In the genomic region with DNA sequence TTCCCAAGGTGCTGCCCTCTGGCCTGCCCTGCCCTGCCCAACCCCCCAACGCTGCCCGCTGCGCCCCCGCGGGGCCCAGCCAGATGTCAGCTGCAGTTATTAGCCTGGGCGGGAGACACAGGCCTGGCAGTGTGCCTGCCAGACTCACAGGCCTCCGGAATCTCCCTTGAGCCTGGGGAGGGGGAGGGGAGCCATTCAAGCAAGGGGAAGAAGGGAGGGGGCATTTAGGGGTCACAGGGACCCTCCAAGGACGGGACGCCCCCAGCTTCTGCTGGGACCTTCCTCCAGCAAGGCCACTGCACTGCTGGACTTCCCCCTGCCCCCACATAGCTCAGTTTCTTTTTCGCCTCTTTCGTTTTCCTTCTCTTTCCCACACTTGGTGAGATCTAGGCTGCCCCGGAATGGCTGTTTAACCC, we compare ENCODE assay signal across 8 cellular contexts. TPM values are rescaled to one million over a fixed set of nuclear protein-coding genes. Genes with fewer than 3 reads are reported as not detected.
A peak's percentile ranks its signal among the peaks of the same experiment; 100 is the strongest.
DNase-seq lines count a peak whose midpoint lies in the region; ATAC-seq lines count a peak whose summit lies in the region.

No MANE protein-coding gene starts in this region.

- no peaks in the 10 kb centered on the region for H3K9me3 Mint-ChIP-seq in activated T-helper 2 cell treated with anti-CD3 and anti-CD28 coated beads, Interferon-gamma antibody, Interleukin-2, Interleukin-4, amounts not matched to agents 10 μg/mL and 5 μg/mL and 100 μg/mL, durations not matched to agents 14 hours and 24 hours and 36 hours

- ATAC-seq in HG03095 (IDR thresholded peaks at IDR 0.05; ENCODE audit: unreplicated experiment) (no peak), HG02610 (IDR thresholded peaks at IDR 0.05; ENCODE audit: unreplicated experiment) (no peak)

- H3K36me3 Mint-ChIP-seq in activated T-helper 2 cell treated with anti-CD3 and anti-CD28 coated beads, Interferon-gamma antibody, Interleukin-2, Interleukin-4, amounts not matched to agents 10 μg/mL and 5 μg/mL and 100 μg/mL, durations not matched to agents 14 hours and 24 hours and 36 hours (ENCODE audit: low read depth) = peaks cover 19% of the 10 kb centered on the region

- peak overlapping the region; percentile 88 for H3K4me3 Mint-ChIP-seq in activated T-helper 2 cell treated with anti-CD3 and anti-CD28 coated beads, Interferon-gamma antibody, Interleukin-2, Interleukin-4, amounts not matched to agents 10 μg/mL and 5 μg/mL and 100 μg/mL, durations not matched to agents 14 hours and 24 hours and 36 hours (ENCODE audit: low read depth)

- H3K27ac Mint-ChIP-seq in activated T-helper 2 cell treated with anti-CD3 and anti-CD28 coated beads, Interferon-gamma antibody, Interleukin-2, Interleukin-4, amounts not matched to agents 10 μg/mL and 5 μg/mL and 100 μg/mL, durations not matched to agents 14 hours and 24 hours and 36 hours = peak overlapping the region; percentile 94

- peak; percentile 61 for DNase-seq in activated naive CD4-positive, alpha-beta T cell treated with Interleukin-2 at 50 U/mL for 16 hours
- no peak for DNase-seq in activated naive CD4-positive, alpha-beta T cell (lab: John Stamatoyannopoulos, UW)
- DNase-seq in NCI-H1694 treated with DMSO at 0.1 percent for 48 hours (lab: John Stamatoyannopoulos, UW) = peak; percentile 21
- no peak for DNase-seq in activated T-helper 2 cell treated with anti-CD3 and anti-CD28 coated beads, Interferon-gamma antibody, Interleukin-2, Interleukin-4, amounts not matched to agents 10 μg/mL and 5 μg/mL and 100 μg/mL, durations not matched to agents 14 hours and 24 hours and 36 hours (ENCODE audit: low spot score)
- DNase-seq in glomerular visceral epithelial cell (ENCODE audit: extremely low spot score) = peak; percentile 89
- peak; percentile 45 for DNase-seq in occipital lobe (lab: John Stamatoyannopoulos, UW)

- intact Hi-C loops in activated T-helper 2 cell treated with anti-CD3 and anti-CD28 coated beads, Interferon-gamma antibody, Interleukin-2, Interleukin-4, amounts not matched to agents 10 μg/mL and 5 μg/mL and 100 μg/mL, durations not matched to agents 14 hours and 24 hours and 36 hours (cut with micrococcal nuclease) = no loop called here

- no peaks in the 10 kb centered on the region for H3K27me3 Mint-ChIP-seq in activated T-helper 2 cell treated with anti-CD3 and anti-CD28 coated beads, Interferon-gamma antibody, Interleukin-2, Interleukin-4, amounts not matched to agents 10 μg/mL and 5 μg/mL and 100 μg/mL, durations not matched to agents 14 hours and 24 hours and 36 hours (ENCODE audit: low read depth)

- H3K4me1 Mint-ChIP-seq in activated T-helper 2 cell treated with anti-CD3 and anti-CD28 coated beads, Interferon-gamma antibody, Interleukin-2, Interleukin-4, amounts not matched to agents 10 μg/mL and 5 μg/mL and 100 μg/mL, durations not matched to agents 14 hours and 24 hours and 36 hours (ENCODE audit: low read depth) = peaks cover 17% of the 10 kb centered on the region

RNA-seq across cellular contexts. Expression of gene JUNB, which starts 2.6 kb away (rescaled TPM):
- total RNA-seq in activated T-helper 2 cell treated with anti-CD3 and anti-CD28 coated beads, Interferon-gamma antibody, Interleukin-2, Interleukin-4, amounts not matched to agents 10 μg/mL and 5 μg/mL and 100 μg/mL, durations not matched to agents 14 hours and 24 hours and 36 hours = 333 and 351 TPM in 2 replicates
- 22.6 TPM for total RNA-seq in occipital lobe

RNA-seq across cellular contexts. Expression of gene PRDX2, which starts 12.9 kb away (rescaled TPM):
- total RNA-seq in activated T-helper 2 cell treated with anti-CD3 and anti-CD28 coated beads, Interferon-gamma antibody, Interleukin-2, Interleukin-4, amounts not matched to agents 10 μg/mL and 5 μg/mL and 100 μg/mL, durations not matched to agents 14 hours and 24 hours and 36 hours = 274 and 279 TPM in 2 replicates
- 174 TPM for total RNA-seq in occipital lobe

RNA-seq across cellular contexts. Expression of gene THSD8, which starts 13.2 kb away (rescaled TPM):
- 28.6 and 29.8 TPM in 2 replicates for total RNA-seq in activated T-helper 2 cell treated with anti-CD3 and anti-CD28 coated beads, Interferon-gamma antibody, Interleukin-2, Interleukin-4, amounts not matched to agents 10 μg/mL and 5 μg/mL and 100 μg/mL, durations not matched to agents 14 hours and 24 hours and 36 hours
- total RNA-seq in occipital lobe = 0.62 TPM

RNA-seq across cellular contexts. Expression of gene HOOK2, which starts 13.3 kb away (rescaled TPM):
- 18.3 and 25.1 TPM in 2 replicates for total RNA-seq in activated T-helper 2 cell treated with anti-CD3 and anti-CD28 coated beads, Interferon-gamma antibody, Interleukin-2, Interleukin-4, amounts not matched to agents 10 μg/mL and 5 μg/mL and 100 μg/mL, durations not matched to agents 14 hours and 24 hours and 36 hours
- 20.3 TPM for total RNA-seq in occipital lobe

RNA-seq across cellular contexts. Expression of gene RNASEH2A, which starts 17.7 kb away (rescaled TPM):
- 38.3 and 40.6 TPM in 2 replicates for total RNA-seq in activated T-helper 2 cell treated with anti-CD3 and anti-CD28 coated beads, Interferon-gamma antibody, Interleukin-2, Interleukin-4, amounts not matched to agents 10 μg/mL and 5 μg/mL and 100 μg/mL, durations not matched to agents 14 hours and 24 hours and 36 hours
- total RNA-seq in occipital lobe = 15.8 TPM

Comparison
In these comparisons a context has a peak if more than half of its experiments do, and no peak if none do; other contexts are left out.
1. DNase-seq: peak in activated naive CD4-positive, alpha-beta T cell treated with Interleukin-2 at 50 U/mL for 16 hours (single experiment), NCI-H1694 treated with DMSO at 0.1 percent for 48 hours (single experiment), glomerular visceral epithelial cell (single experiment) and occipital lobe (single experiment); none in activated naive CD4-positive, alpha-beta T cell (0 of 4) and activated T-helper 2 cell treated with anti-CD3 and anti-CD28 coated beads, Interferon-gamma antibody, Interleukin-2, Interleukin-4, amounts not matched to agents 10 μg/mL and 5 μg/mL and 100 μg/mL, durations not matched to agents 14 hours and 24 hours and 36 hours (single experiment).
2. RNA of gene JUNB, which starts 2.6 kb away (total RNA-seq): 333 to 351 TPM in activated T-helper 2 cell treated with anti-CD3 and anti-CD28 coated beads, Interferon-gamma antibody, Interleukin-2, Interleukin-4, amounts not matched to agents 10 μg/mL and 5 μg/mL and 100 μg/mL, durations not matched to agents 14 hours and 24 hours and 36 hours; 22.6 TPM in occipital lobe (single experiment); every median in the first group is over 10 times any median in the second.
3. RNA of gene THSD8, which starts 13.2 kb away (total RNA-seq): 28.6 to 29.8 TPM in activated T-helper 2 cell treated with anti-CD3 and anti-CD28 coated beads, Interferon-gamma antibody, Interleukin-2, Interleukin-4, amounts not matched to agents 10 μg/mL and 5 μg/mL and 100 μg/mL, durations not matched to agents 14 hours and 24 hours and 36 hours; 0.62 TPM in occipital lobe (single experiment); every median in the first group is over 10 times any median in the second.